Comparison of ENCODE assay signal across 12 cellular contexts in genomic region chr1:150259217-150259616, GRCh38. TPM values are rescaled to one million over a fixed set of nuclear protein-coding genes. Genes with fewer than 3 reads are reported as not detected.
DNase-seq lines count a peak whose midpoint lies in the region; ATAC-seq, FAIRE-seq and TF ChIP-seq lines count a peak whose summit lies in the region.
"Had no signal": no experiment of that assay in that cellular context is flagged by ENCODE, and none has a peak within 500 bp of the region (broad histone marks: within the 10 kb centered on the region; RNA-seq: fewer than 3 reads in every experiment).

No MANE protein-coding gene starts in this region.

- BruUV-seq in GM12878 (replicated peaks; lab: Mats Ljungman, UMichigan) = no TSS peak

- no peaks in the 10 kb centered on the region for H3K79me2 ChIP-seq in GM12878 (ENCODE audit: control insufficient read depth, insufficient read depth, low read length)
- H3K79me2 ChIP-seq in MM.1S (ENCODE audit: low read length) = no peaks in the 10 kb centered on the region

- RAD21 ChIA-PET in GM12878 (lab: Charles Lee; ENCODE audit: unreplicated experiment) = no interaction called here

- peaks cover 3% of the 10 kb centered on the region; the same call in 1 of the 2 replicates for H3F3A ChIP-seq in MM.1S (ENCODE audit: insufficient read depth, low read length)

- peaks cover 14 to 16% (median 15%) of the 10 kb centered on the region in 3 donors for H3K4me1 Mint-ChIP-seq in T-cell

- H3K27me3 ChIP-seq in GM12878 (replicated peaks in 1 of 2; ENCODE audit: control insufficient read depth in 2 of 2, insufficient read depth in 2 of 2, low read length in 1 of 2) = no peaks in the 10 kb centered on the region; a peak in 2 of 4 replicates
- H3K27me3 ChIP-seq in iPS-20b (ENCODE audit: insufficient read depth, low read length) = no peaks in the 10 kb centered on the region
- H3K27me3 ChIP-seq in stomach = peaks cover 0 to 23% (median 0%) of the 10 kb centered on the region in 3 donors
- H3K27me3 ChIP-seq in MM.1S (replicated peaks; ENCODE audit: insufficient read depth, low read length) = peaks cover 24% of the 10 kb centered on the region
- H3K27me3 ChIP-seq: foreskin keratinocyte had no signal

- no peak for TF ChIP-seq POLR2A in GM12878 (IDR thresholded peaks at IDR 0.05; ENCODE audit: low read depth, low read length)
- no peak for TF ChIP-seq POLR2A in stomach (IDR thresholded peaks at IDR 0.05)

- in situ Hi-C loops in GM12878 (cut with MboI) = loop anchor here (5.0 kb wide), 1 partner anchor 738 kb away; no protein-coding TSS in a partner anchor

- TF ChIP-seq EP300 in GM12878 (IDR thresholded peaks at IDR 0.05; ENCODE audit: borderline replicate concordance in 1 of 2, control insufficient read depth in 1 of 2, low read depth in 2 of 2, low read length in 2 of 2) (no peak), stomach (IDR thresholded peaks at IDR 0.05) (no peak)

- intact Hi-C loops in GM12878 (cut with micrococcal nuclease; ENCODE audit: unreplicated experiment) (loop anchor here (5.0 to 10.0 kb wide), 5 partner anchors 168 to 736 kb away; partner anchors contain the start of gene FALEC), stomach (cut with DNase I; ENCODE audit: low total_unique reads) (no loop called here)

- TF ChIP-seq RAD21 in GM12878 (IDR thresholded peaks at IDR 0.05; ENCODE audit: insufficient read depth, low read depth, low read length) = no peak

- H3K9me3 ChIP-seq in GM12878 (replicated peaks; ENCODE audit: control insufficient read depth, insufficient read depth, low read length) = no peaks in the 10 kb centered on the region
- no peaks in the 10 kb centered on the region for H3K9me3 ChIP-seq in iPS-20b (ENCODE audit: insufficient read depth, low read depth, low read length)
- no peaks in the 10 kb centered on the region for H3K9me3 ChIP-seq in stomach
- H3K9me3 ChIP-seq in MM.1S (replicated peaks; ENCODE audit: insufficient read depth, low read length) = no peaks in the 10 kb centered on the region

- H2AFZ ChIP-seq in GM12878 (ENCODE audit: control insufficient read depth, low read depth, low read length) = no peak overlapping the region
- no peak overlapping the region for H2AFZ ChIP-seq in MM.1S (ENCODE audit: low read length)
- H2AFZ ChIP-seq: GM23248 had no signal

- H3K9me2 ChIP-seq in MM.1S (replicated peaks; ENCODE audit: insufficient read depth, low read length) = no peaks in the 10 kb centered on the region

- H3K36me3 Mint-ChIP-seq in T-cell = no peaks in the 10 kb centered on the region

- DNase-seq in GM12878 (ENCODE audit: low read depth, low spot score) = no peak
- DNase-seq in stomach = no peak
- DNase-seq in T-cell = no peak
- no peak for DNase-seq in MM.1S
- DNase-seq: activated T-cell treated with anti-CD3 and anti-CD28 coated beads, Interleukin-2, amount 50 U/mL, for 24 hours; GM23248; MV-4-11; NK-92 treated with Interleukin-12 subunit alpha and Interleukin-12 subunit beta, amount 100 ng/mL, for 24 hours; T1000 had no signal

- H3K4me2 ChIP-seq in GM12878 (ENCODE audit: control insufficient read depth, insufficient read depth) (no peak overlapping the region), MM.1S (ENCODE audit: low read depth, low read length) (no peak overlapping the region)

- H3K27ac Mint-ChIP-seq in T-cell = no peak overlapping the region
- H3K27ac Mint-ChIP-seq: activated T-cell treated with anti-CD3 and anti-CD28 coated beads, Interleukin-2, amount 50 U/mL, for 24 hours had no signal

- FAIRE-seq in GM12878 (lab: Jason Lieb, UNC) = peak; percentile 13

- POLR2A ChIA-PET in GM12878 (lab: Charles Lee) (interaction anchor here (0.7 to 1.2 kb wide), 2 partner anchors 13 to 112 kb away, joined by 3 to 5 read pairs; partner anchors contain the start of gene C1orf54), T-cell (lab: Charles Lee) (interaction anchor here (0.6 to 0.9 kb wide), 2 partner anchors 40 to 178 kb away, joined by 3 read pairs; no protein-coding TSS in a partner anchor)

- no peak for TF ChIP-seq CTCF in GM12878 (IDR thresholded peaks at IDR 0.05 in 2 of 3, conservative IDR thresholded peaks at IDR 0.05 in 1 of 3; ENCODE audit: control insufficient read depth in 2 of 3, extremely low read depth in 1 of 3, insufficient read depth in 1 of 3, low read depth in 3 of 3, low read length in 3 of 3)
- TF ChIP-seq CTCF in stomach (IDR thresholded peaks at IDR 0.05) = no peak
- no peak for TF ChIP-seq CTCF in MM.1S (IDR thresholded peaks at IDR 0.05; ENCODE audit: low read length)

- CTCF ChIA-PET in GM12878 (lab: Yijun Ruan, JAX) (interaction anchor here (5.8 kb wide), 1 partner anchor 22 kb away, joined by 27 read pairs; the partner anchor contains the start of gene CIART), T-cell (lab: Charles Lee) (interaction anchor here in 1 of 2 donors (0.7 kb wide), 1 partner anchor 166 kb away, joined by 4 read pairs; no protein-coding TSS in a partner anchor)

- SMC1A ChIA-PET in GM12878 (lab: Charles Lee; ENCODE audit: uncharacterized antibody, unreplicated experiment) = interaction anchor here (0.6 kb wide), 1 partner anchor 104 kb away, joined by 3 read pairs; no protein-coding TSS in a partner anchor

- H3K4me3 ChIP-seq in GM12878 (no peak overlapping the region), iPS-20b (ENCODE audit: low read length) (peak overlapping the region; percentile 94), stomach (no peak overlapping the region), MM.1S (ENCODE audit: low read length) (no peak overlapping the region)
- H3K4me3 ChIP-seq: GM23248 had no signal

- H3K9me3 Mint-ChIP-seq in T-cell = no peaks in the 10 kb centered on the region
- H3K9me3 Mint-ChIP-seq: activated T-cell treated with anti-CD3 and anti-CD28 coated beads, Interleukin-2, amount 50 U/mL, for 24 hours had no signal

- H3K4me1 ChIP-seq in GM12878 (ENCODE audit: control insufficient read depth, insufficient read depth, low read length) = peaks cover 5% of the 10 kb centered on the region; the same call in 1 of the 2 replicates
- peaks cover 28% of the 10 kb centered on the region; the same call in 1 of the 2 replicates for H3K4me1 ChIP-seq in iPS-20b (ENCODE audit: insufficient read depth, low read length)
- peaks cover 22 to 68% (median 53%) of the 10 kb centered on the region in 4 donors for H3K4me1 ChIP-seq in stomach
- H3K4me1 ChIP-seq in MM.1S (ENCODE audit: low read length) = peaks cover 8% of the 10 kb centered on the region

- H3K9ac ChIP-seq in GM12878 (ENCODE audit: control insufficient read depth, insufficient read depth, low read length) (no peak overlapping the region), iPS-20b (ENCODE audit: low read depth, low read length) (peak overlapping the region; percentile 88), MM.1S (ENCODE audit: low read length) (no peak overlapping the region)
- H3K9ac ChIP-seq: GM23248 had no signal

- ATAC-seq in GM12878 (no peak), T-cell (replicated peaks in 1 of 4) (no peak)
- no peak for ATAC-seq in activated CD4-positive, CD25-positive, alpha-beta regulatory T cell treated with anti-CD3 and anti-CD28 coated beads, Interleukin-2, amount 50 U/mL, for 24 hours

- H4K20me1 ChIP-seq in GM12878 (ENCODE audit: control insufficient read depth, insufficient read depth) (no peaks in the 10 kb centered on the region), MM.1S (ENCODE audit: insufficient read depth, low read length) (no peaks in the 10 kb centered on the region)

- H3K36me3 ChIP-seq in GM12878 (ENCODE audit: control insufficient read depth in 2 of 2, insufficient read depth in 2 of 2, low read length in 1 of 2) (no peaks in the 10 kb centered on the region), iPS-20b (ENCODE audit: insufficient read depth, low read depth, low read length) (peaks cover 34% of the 10 kb centered on the region), stomach (peaks cover 0 to 4% (median 3%) of the 10 kb centered on the region in 4 donors), MM.1S (replicated peaks; ENCODE audit: insufficient read depth, low read length) (no peaks in the 10 kb centered on the region)

- peaks cover 25 to 39% of the 10 kb centered on the region in 2 donors for H3K27me3 Mint-ChIP-seq in T-cell

- 14% methylated on average over 4 of the region's 4 CpGs for WGBS in GM12878 (ENCODE audit: insufficient coverage, insufficient replicate concordance, low lambda C conversion rate, missing lambda C conversion rate)
- WGBS in stomach, 5 donors = 29 to 44% (median 36%) methylated on average over 4 of the region's 4 CpGs

- no peak overlapping the region for H3K27ac ChIP-seq in GM12878 (ENCODE audit: control insufficient read depth, insufficient read depth)
- H3K27ac ChIP-seq in iPS-20b (ENCODE audit: low read length) = peak overlapping the region; percentile 87
- H3K27ac ChIP-seq in stomach = peak overlapping the region in 3 of 5 donors; percentile 68 to 77 (median 71)
- H3K27ac ChIP-seq in MM.1S (ENCODE audit: low read length) = no peak overlapping the region
- H3K27ac ChIP-seq: foreskin keratinocyte, GM23248 had no signal

- no peak overlapping the region for H3K4me3 Mint-ChIP-seq in T-cell
- H3K4me3 Mint-ChIP-seq: activated T-cell treated with anti-CD3 and anti-CD28 coated beads, Interleukin-2, amount 50 U/mL, for 24 hours had no signal

RNA-seq across cellular contexts. Expression of gene CA14, which starts 1.6 kb away (rescaled TPM):
- total RNA-seq in GM12878 (2013; cell fraction: nucleolus; rRNA removed) = not detected in 2 replicates
- total RNA-seq in GM12878 (2014; rRNA removed) = not detected in 2 replicates
- total RNA-seq in GM12878 (2014; rRNA removed; fragmentation: Illumina TruSeq; extraction: Trizol) = not detected in 2 replicates
- not detected in 2 replicates for total RNA-seq in GM12878 (2021)
- polyA plus RNA-seq in GM12878 (2011; ENCODE audit: low read depth) = 0.28 TPM
- not detected in 2 replicates for polyA plus RNA-seq in GM12878 (2011; rRNA removed)
- polyA plus RNA-seq in GM12878 (2011; cell fraction: cytosol; rRNA removed) = not detected in 2 replicates
- not detected in 2 replicates for polyA plus RNA-seq in GM12878 (2011; cell fraction: nucleus; rRNA removed)
- polyA plus RNA-seq in GM12878 (2012) = 0.29 and 0.69 TPM in 2 replicates
- not detected in 2 replicates for polyA plus RNA-seq in GM12878 (2014; fragmentation: Illumina TruSeq; extraction: Trizol)
- polyA plus RNA-seq in GM12878 (2014; fragmentation: Nextera tagmentation; extraction: Ambion mirVana) = under 1 TPM; 0.11 to 0.26 TPM
- not detected in 2 replicates for polyA plus RNA-seq in GM12878 (2014; rRNA removed)
- polyA plus RNA-seq in GM12878 (2016; fragmentation: Nextera tagmentation; extraction: Ambion mirVana) = under 1 TPM; 0.32 to 0.35 TPM
- not detected in 2 replicates for polyA minus RNA-seq in GM12878 (2011; rRNA and poly(A)+ RNA removed)
- not detected in 2 replicates for polyA minus RNA-seq in GM12878 (2011; cell fraction: cytosol; rRNA and poly(A)+ RNA removed)
- not detected in 2 replicates for polyA minus RNA-seq in GM12878 (2011; cell fraction: nucleus; rRNA and poly(A)+ RNA removed)
- 1 to 10 TPM in 2 of 5 donors, not detected in 3; 1.0 to 1.1 TPM for total RNA-seq in stomach
- 1 to 10 TPM in 1 of 3 donors, under 1 TPM in 1, not detected in 1; 0.68 to 1.4 TPM for polyA plus RNA-seq in stomach
- total RNA-seq in T-cell = not detected
- total RNA-seq: GM23248 had no signal
- polyA plus RNA-seq: GM23248 had no signal

RNA-seq across cellular contexts. Expression of gene APH1A, which starts 9.6 kb away (rescaled TPM):
- total RNA-seq in GM12878 (2013; cell fraction: nucleolus; rRNA removed) = 83.3 and 89.3 TPM in 2 replicates
- total RNA-seq in GM12878 (2014; rRNA removed) (93.7 and 95.7 TPM in 2 replicates), GM12878 (2014; rRNA removed; fragmentation: Illumina TruSeq; extraction: Trizol) (79.4 and 79.7 TPM in 2 replicates), GM12878 (2021) (130 TPM in 2 replicates), stomach (100 to 1,000 TPM in 1 of 5 donors, 10 to 100 TPM in 4; 25.8 to 120 (median 49.1) TPM), T-cell (100 to 1,000 TPM; 118 to 133 (median 124) TPM)
- 60.5 TPM for polyA plus RNA-seq in GM12878 (2011; ENCODE audit: low read depth)
- polyA plus RNA-seq in GM12878 (2011; rRNA removed) (95.5 and 116 TPM in 2 replicates), GM12878 (2014; fragmentation: Illumina TruSeq; extraction: Trizol) (83.0 and 106 TPM in 2 replicates), GM12878 (2014; fragmentation: Nextera tagmentation; extraction: Ambion mirVana) (10 to 100 TPM in 1 of 2 experiments, 1 to 10 TPM in 1; 6.7 to 13.5 TPM), GM12878 (2014; rRNA removed) (123 and 124 TPM in 2 replicates), GM12878 (2016; fragmentation: Nextera tagmentation; extraction: Ambion mirVana) (10 to 100 TPM; 37.0 to 40.3 TPM), stomach (10 to 100 TPM; 87.8 to 95.1 (median 89.5) TPM)
- 135 and 141 TPM in 2 replicates for polyA plus RNA-seq in GM12878 (2011; cell fraction: cytosol; rRNA removed)
- polyA plus RNA-seq in GM12878 (2011; cell fraction: nucleus; rRNA removed) = 84.7 and 101 TPM in 2 replicates
- polyA plus RNA-seq in GM12878 (2012) = 92.8 and 97.7 TPM in 2 replicates
- 136 and 150 TPM in 2 replicates for polyA minus RNA-seq in GM12878 (2011; rRNA and poly(A)+ RNA removed)
- polyA minus RNA-seq in GM12878 (2011; cell fraction: cytosol; rRNA and poly(A)+ RNA removed) = 34.7 and 35.0 TPM in 2 replicates
- 72.4 and 90.9 TPM in 2 replicates for polyA minus RNA-seq in GM12878 (2011; cell fraction: nucleus; rRNA and poly(A)+ RNA removed)

RNA-seq across cellular contexts. Expression of gene C1orf54, which starts 13.4 kb away (rescaled TPM):
- total RNA-seq in GM12878 (2013; cell fraction: nucleolus; rRNA removed) = 1.5 and 2.6 TPM in 2 replicates
- total RNA-seq in GM12878 (2014; rRNA removed) (19.8 and 24.6 TPM in 2 replicates), GM12878 (2014; rRNA removed; fragmentation: Illumina TruSeq; extraction: Trizol) (24.0 and 24.6 TPM in 2 replicates), GM12878 (2021) (13.5 and 16.7 TPM in 2 replicates), stomach (10 to 100 TPM in 1 of 5 donors, under 1 TPM in 1, not detected in 3; 0.43 to 40.8 TPM), T-cell (1 to 10 TPM; 2.1 to 4.1 (median 3.2) TPM)
- 58.2 TPM for polyA plus RNA-seq in GM12878 (2011; ENCODE audit: low read depth)
- polyA plus RNA-seq in GM12878 (2011; rRNA removed) (3.0 and 3.1 TPM in 2 replicates), GM12878 (2014; fragmentation: Illumina TruSeq; extraction: Trizol) (22.8 and 31.8 TPM in 2 replicates), GM12878 (2014; fragmentation: Nextera tagmentation; extraction: Ambion mirVana) (10 to 100 TPM; 80.3 to 87.7 TPM), GM12878 (2014; rRNA removed) (21.4 and 28.4 TPM in 2 replicates), GM12878 (2016; fragmentation: Nextera tagmentation; extraction: Ambion mirVana) (10 to 100 TPM; 32.7 to 33.0 TPM), stomach (10 to 100 TPM in 1 of 3 donors, 1 to 10 TPM in 2; 7.5 to 17.7 (median 8.7) TPM)
- 1.8 and 2.5 TPM in 2 replicates for polyA plus RNA-seq in GM12878 (2011; cell fraction: cytosol; rRNA removed)
- polyA plus RNA-seq in GM12878 (2011; cell fraction: nucleus; rRNA removed) = 2.3 and 2.5 TPM in 2 replicates
- 16.8 and 23.1 TPM in 2 replicates for polyA plus RNA-seq in GM12878 (2012)
- 0.82 TPM in 1 of 2 replicates, not detected in the other for polyA minus RNA-seq in GM12878 (2011; rRNA and poly(A)+ RNA removed)
- polyA minus RNA-seq in GM12878 (2011; cell fraction: cytosol; rRNA and poly(A)+ RNA removed) = not detected in 2 replicates
- 0.36 and 1.1 TPM in 2 replicates for polyA minus RNA-seq in GM12878 (2011; cell fraction: nucleus; rRNA and poly(A)+ RNA removed)

RNA-seq across cellular contexts. Expression of gene CIART, which starts 23.1 kb away (rescaled TPM):
- total RNA-seq in GM12878 (2013; cell fraction: nucleolus; rRNA removed) = 0.88 and 2.2 TPM in 2 replicates
- total RNA-seq in GM12878 (2014; rRNA removed) (0.68 and 0.76 TPM in 2 replicates), GM12878 (2014; rRNA removed; fragmentation: Illumina TruSeq; extraction: Trizol) (0.60 and 0.76 TPM in 2 replicates), GM12878 (2021) (0.54 and 1.4 TPM in 2 replicates), stomach (10 to 100 TPM in 1 of 5 donors, 1 to 10 TPM in 3, not detected in 1; 2.7 to 31.5 (median 2.9) TPM), T-cell (1 to 10 TPM in 4 of 5 donors, under 1 TPM in 1; 0.63 to 2.9 (median 1.3) TPM)
- 1.6 TPM for polyA plus RNA-seq in GM12878 (2011; ENCODE audit: low read depth)
- polyA plus RNA-seq in GM12878 (2011; rRNA removed) (0.61 and 1.4 TPM in 2 replicates), GM12878 (2014; fragmentation: Illumina TruSeq; extraction: Trizol) (1.0 and 2.0 TPM in 2 replicates), GM12878 (2014; fragmentation: Nextera tagmentation; extraction: Ambion mirVana) (under 1 TPM; 0.61 to 0.62 TPM), GM12878 (2014; rRNA removed) (1.2 and 1.3 TPM in 2 replicates), GM12878 (2016; fragmentation: Nextera tagmentation; extraction: Ambion mirVana) (under 1 TPM; 0.44 to 0.66 TPM), stomach (10 to 100 TPM in 1 of 3 donors, 1 to 10 TPM in 2; 4.0 to 12.8 (median 6.3) TPM)
- 0.96 and 1.1 TPM in 2 replicates for polyA plus RNA-seq in GM12878 (2011; cell fraction: cytosol; rRNA removed)
- 2.1 and 4.0 TPM in 2 replicates for polyA plus RNA-seq in GM12878 (2011; cell fraction: nucleus; rRNA removed)
- polyA plus RNA-seq in GM12878 (2012) = 1.5 and 2.5 TPM in 2 replicates
- polyA minus RNA-seq in GM12878 (2011; rRNA and poly(A)+ RNA removed) = 0.93 and 1.1 TPM in 2 replicates
- not detected in 2 replicates for polyA minus RNA-seq in GM12878 (2011; cell fraction: cytosol; rRNA and poly(A)+ RNA removed)
- polyA minus RNA-seq in GM12878 (2011; cell fraction: nucleus; rRNA and poly(A)+ RNA removed) = 0.60 TPM in 1 of 2 replicates, not detected in the other

RNA-seq across cellular contexts. Expression of gene ANP32E, which starts 23.3 kb away (rescaled TPM):
- total RNA-seq in GM12878 (2013; cell fraction: nucleolus; rRNA removed) = 14.2 and 14.8 TPM in 2 replicates
- total RNA-seq in GM12878 (2014; rRNA removed) (59.2 and 73.2 TPM in 2 replicates), GM12878 (2014; rRNA removed; fragmentation: Illumina TruSeq; extraction: Trizol) (106 and 111 TPM in 2 replicates), GM12878 (2021) (92.8 and 98.6 TPM in 2 replicates), stomach (10 to 100 TPM in 4 of 5 donors, 1 to 10 TPM in 1; 7.0 to 33.2 (median 15.2) TPM), T-cell (10 to 100 TPM; 40.2 to 46.3 (median 44.9) TPM)
- polyA plus RNA-seq in GM12878 (2011; ENCODE audit: low read depth) = 36.7 TPM
- polyA plus RNA-seq in GM12878 (2011; rRNA removed) (67.6 and 129 TPM in 2 replicates), GM12878 (2014; fragmentation: Illumina TruSeq; extraction: Trizol) (137 and 179 TPM in 2 replicates), GM12878 (2014; fragmentation: Nextera tagmentation; extraction: Ambion mirVana) (100 to 1,000 TPM; 142 to 250 TPM), GM12878 (2014; rRNA removed) (66.3 and 73.2 TPM in 2 replicates), GM12878 (2016; fragmentation: Nextera tagmentation; extraction: Ambion mirVana) (100 to 1,000 TPM; 240 to 243 TPM), stomach (10 to 100 TPM; 15.4 to 19.9 (median 19.5) TPM)
- polyA plus RNA-seq in GM12878 (2011; cell fraction: cytosol; rRNA removed) = 13.3 and 15.5 TPM in 2 replicates
- 7.3 and 13.6 TPM in 2 replicates for polyA plus RNA-seq in GM12878 (2011; cell fraction: nucleus; rRNA removed)
- polyA plus RNA-seq in GM12878 (2012) = 74.4 and 94.2 TPM in 2 replicates
- polyA minus RNA-seq in GM12878 (2011; rRNA and poly(A)+ RNA removed) = 26.5 and 33.6 TPM in 2 replicates
- polyA minus RNA-seq in GM12878 (2011; cell fraction: cytosol; rRNA and poly(A)+ RNA removed) = 25.5 and 28.5 TPM in 2 replicates
- 7.5 and 14.4 TPM in 2 replicates for polyA minus RNA-seq in GM12878 (2011; cell fraction: nucleus; rRNA and poly(A)+ RNA removed)

Comparison
In these comparisons a context has a peak if more than half of its experiments do, and no peak if none do; other contexts are left out.
1. H3K27ac ChIP-seq: peak in iPS-20b (single experiment) and stomach (3 of 5); none in GM12878 (single experiment) and MM.1S (single experiment).